In genomic region chrX:52261463-52262194, GRCh38 we compare ENCODE assay signal across 8 cellular contexts.
DNase-seq lines count a peak whose midpoint lies in the region; ATAC-seq and TF ChIP-seq lines count a peak whose summit lies in the region.

No MANE protein-coding gene starts in this region.

- peak; percentile 80 to 81 for DNase-seq in NCI-H1930 (lab: John Stamatoyannopoulos, UW)
- peak; percentile 84 for DNase-seq in T1000 (lab: John Stamatoyannopoulos, UW)
- DNase-seq in astrocyte of the spinal cord (ENCODE audit: low read depth, low spot score), result peak; percentile 89
- DNase-seq in hepatocyte (ENCODE audit: low spot score), result peak; percentile 91
- DNase-seq in retinal pigment epithelial cell (ENCODE audit: low read depth), result peak; percentile 52

- peak overlapping the region; percentile 77 for H2AFZ ChIP-seq in hepatocyte

- H3K9me2 ChIP-seq in hepatocyte (replicated peaks; ENCODE audit: insufficient read depth), result no peaks in the 10 kb centered on the region

- H3K4me3 ChIP-seq in astrocyte of the spinal cord (ENCODE audit: low read depth, low read length), result peak overlapping the region; percentile 69
- H3K4me3 ChIP-seq in hepatocyte, result peak overlapping the region; percentile 22
- peak overlapping the region; percentile 84 for H3K4me3 ChIP-seq in retinal pigment epithelial cell (ENCODE audit: low read length)

- no peaks in the 10 kb centered on the region for H3K79me2 ChIP-seq in hepatocyte

- peak; percentile 96 for ATAC-seq in GM18508 (IDR thresholded peaks at IDR 0.05; ENCODE audit: insufficient read depth, unreplicated experiment)
- peak; percentile 98 for ATAC-seq in HG02981 (IDR thresholded peaks at IDR 0.05; ENCODE audit: unreplicated experiment)

- H3K27ac ChIP-seq in 22Rv1 (peak overlapping the region; percentile 73), hepatocyte (peak overlapping the region; percentile 95)

- 20% methylated on average over 41 of the region's 41 CpGs for WGBS in hepatocyte (ENCODE audit: low lambda C conversion rate, missing lambda C conversion rate)

- no peaks in the 10 kb centered on the region for H3K4me1 ChIP-seq in hepatocyte (ENCODE audit: insufficient read depth)

- in situ Hi-C loops in astrocyte of the spinal cord (cut with HindIII; ENCODE audit: low sequenced_read_pairs), result no loop called here

- no peaks in the 10 kb centered on the region for H4K20me1 ChIP-seq in hepatocyte (ENCODE audit: insufficient read depth, poor library complexity, severe bottlenecking)

- TF ChIP-seq CTCF in 22Rv1 (IDR thresholded peaks at IDR 0.05) (peak; percentile 64), astrocyte of the spinal cord (IDR thresholded peaks at IDR 0.05; ENCODE audit: low read depth, low read length) (peak; percentile 82), hepatocyte (IDR thresholded peaks at IDR 0.05; ENCODE audit: poor library complexity) (peak; percentile 100), retinal pigment epithelial cell (conservative IDR thresholded peaks at IDR 0.05; ENCODE audit: low read depth, low read length) (peak; percentile 88)

- H3K27me3 ChIP-seq in hepatocyte, result no peaks in the 10 kb centered on the region

- H3K36me3 ChIP-seq in hepatocyte (replicated peaks; ENCODE audit: insufficient read depth, low read depth), result no peaks in the 10 kb centered on the region

- H3K4me2 ChIP-seq in hepatocyte, result peak overlapping the region; percentile 65

- no peaks in the 10 kb centered on the region for H3K9me3 ChIP-seq in hepatocyte (ENCODE audit: low read depth)

Comparison
In these comparisons a context has a peak if more than half of its experiments do, and no peak if none do; other contexts are left out.
1. Peak in every context shown above with its lines: DNase-seq, ATAC-seq, H3K4me3 ChIP-seq and H3K27ac ChIP-seq.
2. H3K4me3 ChIP-seq: peak in every context shown above with its lines; median percentile 84 in retinal pigment epithelial cell; 69 in astrocyte of the spinal cord; 22 in hepatocyte.